In genomic region chr6:24394777-24395437, GRCh38 we compare ENCODE assay signal across 14 cellular contexts. TPM values are rescaled to one million over a fixed set of nuclear protein-coding genes. Genes with fewer than 3 reads are reported as not detected.
DNase-seq lines count a peak whose midpoint lies in the region; ATAC-seq and TF ChIP-seq lines count a peak whose summit lies in the region.
"Had no signal": no experiment of that assay in that cellular context is flagged by ENCODE, and none has a peak within 500 bp of the region (broad histone marks: within the 10 kb centered on the region; RNA-seq: fewer than 3 reads in every experiment).

No MANE protein-coding gene starts in this region.

- H3K4me1 Mint-ChIP-seq in activated CD4-positive, alpha-beta T cell treated with anti-CD3 and anti-CD28 coated beads, Interleukin-2, amount 10 ng/mL, durations not matched to agents 7 days and 5 days = peaks cover 6% of the 10 kb centered on the region

- H3K9me3 Mint-ChIP-seq in activated CD4-positive, alpha-beta T cell treated with anti-CD3 and anti-CD28 coated beads, Interleukin-2, amount 10 ng/mL, durations not matched to agents 7 days and 5 days = peaks cover 6% of the 10 kb centered on the region
- H3K9me3 Mint-ChIP-seq: activated naive CD8-positive, alpha-beta T cell treated with anti-CD3 and anti-CD28 coated beads, Interleukin-2, amount 10 ng/mL, durations not matched to agents 7 days and 5 days; CD4-positive, alpha-beta T cell had no signal

- H3K27ac Mint-ChIP-seq in activated CD4-positive, alpha-beta T cell treated with anti-CD3 and anti-CD28 coated beads, Interleukin-2, amount 10 ng/mL, durations not matched to agents 7 days and 5 days = no peak overlapping the region
- H3K27ac Mint-ChIP-seq: activated naive CD8-positive, alpha-beta T cell treated with anti-CD3 and anti-CD28 coated beads, Interleukin-2, amount 10 ng/mL, durations not matched to agents 7 days and 5 days; CD4-positive, alpha-beta T cell; mesothelial cell of epicardium had no signal

- no peaks in the 10 kb centered on the region for H3K36me3 ChIP-seq in BJ (ENCODE audit: control insufficient read depth, insufficient read depth, low read length)
- H3K36me3 ChIP-seq in mammary epithelial cell (ENCODE audit: insufficient read depth, low read length) = no peaks in the 10 kb centered on the region

- intact Hi-C loops in mammary epithelial cell (cut with micrococcal nuclease) = no loop called here

- no peak for ATAC-seq in GM21515 (IDR thresholded peaks at IDR 0.05; ENCODE audit: unreplicated experiment)
- no peak for ATAC-seq in HG03439 (IDR thresholded peaks at IDR 0.05; ENCODE audit: unreplicated experiment)
- no peak for ATAC-seq in HG02938 (IDR thresholded peaks at IDR 0.05; ENCODE audit: unreplicated experiment)

- peak overlapping the region; percentile 21 for H3K4me2 ChIP-seq in mammary epithelial cell (ENCODE audit: insufficient read depth, low read depth, low read length)

- H3K4me3 Mint-ChIP-seq in activated CD4-positive, alpha-beta T cell treated with anti-CD3 and anti-CD28 coated beads, Interleukin-2, amount 10 ng/mL, durations not matched to agents 7 days and 5 days = no peak overlapping the region
- H3K4me3 Mint-ChIP-seq: activated naive CD8-positive, alpha-beta T cell treated with anti-CD3 and anti-CD28 coated beads, Interleukin-2, amount 10 ng/mL, durations not matched to agents 7 days and 5 days; CD4-positive, alpha-beta T cell; mesothelial cell of epicardium had no signal

- no peaks in the 10 kb centered on the region for H3K36me3 Mint-ChIP-seq in activated CD4-positive, alpha-beta T cell treated with anti-CD3 and anti-CD28 coated beads, Interleukin-2, amount 10 ng/mL, durations not matched to agents 7 days and 5 days (ENCODE audit: low read depth)
- H3K36me3 Mint-ChIP-seq: activated naive CD8-positive, alpha-beta T cell treated with anti-CD3 and anti-CD28 coated beads, Interleukin-2, amount 10 ng/mL, durations not matched to agents 7 days and 5 days; mesothelial cell of epicardium had no signal

- H3K9me3 ChIP-seq in mammary epithelial cell (replicated peaks; ENCODE audit: insufficient read depth, low read length) = no peaks in the 10 kb centered on the region

- in situ Hi-C loops in mammary epithelial cell (cut with MboI; ENCODE audit: low sequenced_read_pairs in 2 of 2) = loop anchor here in 1 of 2 donors (5.0 kb wide), 1 partner anchor 108 kb away; no protein-coding TSS in a partner anchor

- peak overlapping the region; percentile 17 for H2AFZ ChIP-seq in mammary epithelial cell (ENCODE audit: low read depth, low read length)

- CTCF ChIA-PET in BJ (lab: Yijun Ruan, JAX) = interaction anchor here (1.6 to 2.0 kb wide), 2 partner anchors 30 to 112 kb away, joined by 3 to 5 read pairs; no protein-coding TSS in a partner anchor
- CTCF ChIA-PET in mammary epithelial cell (lab: Charles Lee; ENCODE audit: low non-redundant PET) = no interaction called here
- CTCF ChIA-PET in activated CD4-positive, alpha-beta T cell treated with anti-CD3 and anti-CD28 coated beads, Interleukin-2, amount 10 ng/mL, durations not matched to agents 7 days and 5 days (lab: Charles Lee) = no interaction called here

- dilution Hi-C loops in mammary epithelial cell (cut with HindIII; ENCODE audit: low sequenced_read_pairs) = no loop called here

- no peaks in the 10 kb centered on the region for H3K79me2 ChIP-seq in mammary epithelial cell (ENCODE audit: insufficient read depth, low read length)

- H3K27me3 ChIP-seq in BJ (ENCODE audit: control insufficient read depth, insufficient read depth, low read length) = no peaks in the 10 kb centered on the region
- H3K27me3 ChIP-seq in mammary epithelial cell (ENCODE audit: insufficient read depth, low read length) = no peaks in the 10 kb centered on the region

- no TSS peak for BruUV-seq in mammary epithelial cell (replicated peaks; lab: Mats Ljungman, UMichigan)

- H3K27ac ChIP-seq in mammary epithelial cell (ENCODE audit: insufficient read depth, low read depth, low read length) = no peak overlapping the region

- POLR2A ChIA-PET in BJ (lab: Charles Lee) = no interaction called here
- POLR2A ChIA-PET in activated CD4-positive, alpha-beta T cell treated with anti-CD3 and anti-CD28 coated beads, Interleukin-2, amount 10 ng/mL, durations not matched to agents 7 days and 5 days (lab: Charles Lee) = no interaction called here

- no peak overlapping the region for H3K9ac ChIP-seq in mammary epithelial cell (ENCODE audit: insufficient read depth, low read length)

- no peak overlapping the region for H3K4me3 ChIP-seq in BJ (ENCODE audit: low read depth, low read length)
- H3K4me3 ChIP-seq in mammary epithelial cell (replicated peaks in 1 of 3; ENCODE audit: insufficient read depth in 1 of 3, low read depth in 2 of 3, low read length in 3 of 3) = no peak overlapping the region

- TF ChIP-seq CTCF in BJ (IDR thresholded peaks at IDR 0.05; ENCODE audit: insufficient read depth, low read depth, low read length) (no peak), mammary epithelial cell (conservative IDR thresholded peaks at IDR 0.05 in 1 of 2, IDR thresholded peaks at IDR 0.05 in 1 of 2; ENCODE audit: extremely low read depth in 1 of 2, insufficient read depth in 1 of 2, low read depth in 1 of 2, low read length in 2 of 2) (no peak)

- peak; percentile 44 for DNase-seq in BJ (ENCODE audit: low read depth)
- DNase-seq in MV-4-11 (lab: John Stamatoyannopoulos, UW) = peak; percentile 90
- DNase-seq in mammary epithelial cell = peak; percentile 85
- peak; percentile 9 for DNase-seq in middle frontal gyrus (ENCODE audit: extremely low spot score, low spot score)
- no peak for DNase-seq in activated CD4-positive, alpha-beta T cell treated with anti-CD3 and anti-CD28 coated beads, Interleukin-2, amount 10 ng/mL, durations not matched to agents 7 days and 5 days
- DNase-seq: activated CD8-positive, alpha-beta memory T cell treated with anti-CD3 and anti-CD28 coated beads for 24 hours; activated naive CD8-positive, alpha-beta T cell treated with anti-CD3 and anti-CD28 coated beads, Interleukin-2, amount 10 ng/mL, durations not matched to agents 7 days and 5 days; CD4-positive, alpha-beta T cell; NCI-H524 treated with DMSO at 0.1 percent for 48 hours had no signal

- 39% methylated on average over 3 of the region's 4 CpGs for WGBS in mammary epithelial cell (ENCODE audit: low coverage, missing lambda C conversion rate)

- no peaks in the 10 kb centered on the region for H4K20me1 ChIP-seq in mammary epithelial cell (ENCODE audit: insufficient read depth, low read length)

- H3K27me3 Mint-ChIP-seq in activated CD4-positive, alpha-beta T cell treated with anti-CD3 and anti-CD28 coated beads, Interleukin-2, amount 10 ng/mL, durations not matched to agents 7 days and 5 days = peaks cover 25% of the 10 kb centered on the region

- peaks cover 9% of the 10 kb centered on the region for H3K4me1 ChIP-seq in mammary epithelial cell (ENCODE audit: insufficient read depth, low read length)

RNA-seq across cellular contexts. Expression of gene MRS2, which starts 7.8 kb away (rescaled TPM):
- 6.5 and 12.9 TPM in 2 replicates for polyA plus RNA-seq in BJ (2011; rRNA removed)
- polyA minus RNA-seq in BJ (2011; rRNA and poly(A)+ RNA removed) = 3.5 and 4.5 TPM in 2 replicates
- total RNA-seq in mammary epithelial cell = 10 to 100 TPM; 23.0 to 26.8 TPM
- 18.2 TPM for polyA plus RNA-seq in mammary epithelial cell
- 98.2 TPM for polyA minus RNA-seq in mammary epithelial cell
- total RNA-seq in activated CD4-positive, alpha-beta T cell treated with anti-CD3 and anti-CD28 coated beads, Interleukin-2, amount 10 ng/mL, durations not matched to agents 7 days and 5 days = 10 to 100 TPM; 17.8 to 18.7 TPM

RNA-seq across cellular contexts. Expression of gene DCDC2, which starts 37.0 kb away (rescaled TPM):
- polyA plus RNA-seq in BJ (2011; rRNA removed) = not detected in 2 replicates
- not detected in 2 replicates for polyA minus RNA-seq in BJ (2011; rRNA and poly(A)+ RNA removed)
- total RNA-seq in mammary epithelial cell = under 1 TPM; 0.17 to 0.38 TPM
- 0.02 TPM for polyA plus RNA-seq in mammary epithelial cell
- polyA minus RNA-seq in mammary epithelial cell = not detected
- not detected for total RNA-seq in activated CD4-positive, alpha-beta T cell treated with anti-CD3 and anti-CD28 coated beads, Interleukin-2, amount 10 ng/mL, durations not matched to agents 7 days and 5 days
- total RNA-seq: T-helper 1 cell treated with Interleukin-12 subunit alpha and Interleukin-12 subunit beta and Interleukin-4 antibody, amounts not matched to agents 30 ng/mL and 1 ng/mL, for 36 hours had no signal
